10 cellular contexts compared by ENCODE assay signal in the genomic region with DNA sequence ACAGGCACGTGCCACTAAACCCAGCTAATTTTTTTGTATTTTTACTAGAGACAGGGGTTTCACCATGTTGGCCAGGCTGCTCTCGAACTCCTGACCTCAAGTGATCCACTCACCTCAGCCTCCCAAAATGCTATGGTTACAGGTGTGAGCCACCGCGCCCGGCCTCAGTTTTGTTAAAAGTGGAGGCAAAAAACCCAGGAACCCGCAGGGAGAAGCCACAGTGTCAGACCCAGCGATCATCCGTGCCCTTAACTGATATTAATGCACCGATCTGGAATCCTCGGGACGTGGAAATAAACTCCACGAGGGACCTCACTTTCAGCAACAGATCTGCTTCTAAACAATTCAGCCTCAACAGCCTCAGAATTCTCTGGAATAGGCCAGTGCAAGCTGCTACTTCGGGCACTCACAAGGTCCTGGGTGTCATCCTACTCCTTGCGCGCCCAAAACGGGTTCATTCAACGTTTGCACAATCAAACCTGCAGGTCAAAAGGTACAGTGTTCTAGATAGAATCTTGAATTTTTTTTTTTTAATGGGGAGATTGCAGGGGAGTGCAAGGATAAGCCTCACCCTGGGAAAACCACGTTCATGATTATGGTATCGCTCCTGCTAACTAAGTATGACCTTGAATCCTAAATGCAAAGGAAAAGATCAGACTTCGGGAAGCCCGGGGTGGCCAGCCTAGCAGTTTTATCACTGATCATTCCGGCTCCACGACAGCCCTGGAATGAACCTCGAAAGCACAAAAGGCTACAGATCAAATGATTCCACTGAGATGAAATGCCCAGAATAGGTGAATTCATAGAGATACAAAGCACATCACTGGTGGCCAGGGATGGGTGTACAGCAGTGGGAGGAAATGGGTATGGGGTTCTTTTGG. TPM values are rescaled to one million over a fixed set of nuclear protein-coding genes. Genes with fewer than 3 reads are reported as not detected.
A peak's percentile ranks its signal among the peaks of the same experiment; 100 is the strongest.
DNase-seq lines count a peak whose midpoint lies in the region; ATAC-seq and TF ChIP-seq lines count a peak whose summit lies in the region.
"Had no signal": no experiment of that assay in that cellular context is flagged by ENCODE, and none has a peak within 500 bp of the region (broad histone marks: within the 10 kb centered on the region; RNA-seq: fewer than 3 reads in every experiment).

No MANE protein-coding gene starts in this region.

- no peaks in the 10 kb centered on the region for H3K27me3 Mint-ChIP-seq in activated naive CD4-positive, alpha-beta T cell treated with anti-CD3 and anti-CD28 coated beads, Interleukin-2, amount 50 U/mL, for 24 hours
- H3K27me3 Mint-ChIP-seq in activated T-helper 17 cell treated with anti-CD3 and anti-CD28 coated beads, Interleukin-2, amount 50 U/mL, for 72 hours = no peaks in the 10 kb centered on the region
- no peaks in the 10 kb centered on the region for H3K27me3 Mint-ChIP-seq in memory B cell

- H3K36me3 ChIP-seq in upper lobe of right lung = peaks cover 19% of the 10 kb centered on the region

- TF ChIP-seq CTCF in upper lobe of right lung (IDR thresholded peaks at IDR 0.05) = no peak

- peaks cover 79% of the 10 kb centered on the region for H3K4me1 Mint-ChIP-seq in activated naive CD4-positive, alpha-beta T cell treated with anti-CD3 and anti-CD28 coated beads, Interleukin-2, amount 50 U/mL, for 24 hours
- H3K4me1 Mint-ChIP-seq in activated T-helper 17 cell treated with anti-CD3 and anti-CD28 coated beads, Interleukin-2, amount 50 U/mL, for 72 hours = peaks cover 34% of the 10 kb centered on the region
- H3K4me1 Mint-ChIP-seq in memory B cell = peaks cover 20% of the 10 kb centered on the region

- peaks cover 8% of the 10 kb centered on the region for H3K36me3 Mint-ChIP-seq in activated naive CD4-positive, alpha-beta T cell treated with anti-CD3 and anti-CD28 coated beads, Interleukin-2, amount 50 U/mL, for 24 hours
- peaks cover 54% of the 10 kb centered on the region for H3K36me3 Mint-ChIP-seq in activated T-helper 17 cell treated with anti-CD3 and anti-CD28 coated beads, Interleukin-2, amount 50 U/mL, for 72 hours (ENCODE audit: low read depth)
- H3K36me3 Mint-ChIP-seq in memory B cell = peaks cover 19% of the 10 kb centered on the region

- H3K4me3 ChIP-seq in upper lobe of right lung = no peak overlapping the region
- H3K4me3 ChIP-seq: SK-N-MC had no signal

- no peak overlapping the region for H3K27ac ChIP-seq in upper lobe of right lung
- H3K27ac ChIP-seq: SK-N-MC had no signal

- no peaks in the 10 kb centered on the region for H3K9me3 ChIP-seq in upper lobe of right lung

- no peak for ATAC-seq in activated T-helper 17 cell treated with anti-CD3 and anti-CD28 coated beads, Interleukin-2, amount 50 U/mL, for 72 hours (replicated peaks)
- ATAC-seq in memory B cell (ENCODE audit: low read depth) = no peak
- no peak for ATAC-seq in upper lobe of right lung

- intact Hi-C loops in upper lobe of right lung (cut with DNase I) = no loop called here

- peak overlapping the region; percentile 94 for H3K27ac Mint-ChIP-seq in activated naive CD4-positive, alpha-beta T cell treated with anti-CD3 and anti-CD28 coated beads, Interleukin-2, amount 50 U/mL, for 24 hours
- H3K27ac Mint-ChIP-seq in activated T-helper 17 cell treated with anti-CD3 and anti-CD28 coated beads, Interleukin-2, amount 50 U/mL, for 72 hours = no peak overlapping the region
- peak overlapping the region; percentile 72 for H3K27ac Mint-ChIP-seq in memory B cell

- no peak for DNase-seq in activated naive CD4-positive, alpha-beta T cell (lab: John Stamatoyannopoulos, UW)
- DNase-seq in memory B cell (ENCODE audit: low spot score in 2 of 2) (no peak), upper lobe of right lung (peak; percentile 36), NCI-H524 treated with DMSO at 0.1 percent for 48 hours (lab: John Stamatoyannopoulos, UW) (no peak), RPMI8226 (no peak), NCI-H524 (lab: John Stamatoyannopoulos, UW) (no peak)
- DNase-seq: activated CD8-positive, alpha-beta memory T cell treated with anti-CD3 and anti-CD28 coated beads, Interleukin-2, amount 50 U/mL, for 48 hours had no signal

- peak overlapping the region; percentile 19 for H3K4me3 Mint-ChIP-seq in activated naive CD4-positive, alpha-beta T cell treated with anti-CD3 and anti-CD28 coated beads, Interleukin-2, amount 50 U/mL, for 24 hours
- peak overlapping the region; percentile 54 for H3K4me3 Mint-ChIP-seq in activated T-helper 17 cell treated with anti-CD3 and anti-CD28 coated beads, Interleukin-2, amount 50 U/mL, for 72 hours
- H3K4me3 Mint-ChIP-seq in memory B cell = no peak overlapping the region

- no peaks in the 10 kb centered on the region for H3K9me3 Mint-ChIP-seq in activated naive CD4-positive, alpha-beta T cell treated with anti-CD3 and anti-CD28 coated beads, Interleukin-2, amount 50 U/mL, for 24 hours
- no peaks in the 10 kb centered on the region for H3K9me3 Mint-ChIP-seq in activated T-helper 17 cell treated with anti-CD3 and anti-CD28 coated beads, Interleukin-2, amount 50 U/mL, for 72 hours
- H3K9me3 Mint-ChIP-seq in memory B cell = no peaks in the 10 kb centered on the region

- H3K27me3 ChIP-seq in upper lobe of right lung = no peaks in the 10 kb centered on the region

- H3K4me1 ChIP-seq in upper lobe of right lung = peaks cover 33% of the 10 kb centered on the region

RNA-seq across cellular contexts. Expression of a gene that starts 22.4 kb away (rescaled TPM):
- total RNA-seq in activated T-helper 17 cell treated with anti-CD3 and anti-CD28 coated beads, Interleukin-2, amount 50 U/mL, for 72 hours = 10 to 100 TPM; 66.0 to 82.9 TPM
- 242 TPM for total RNA-seq in upper lobe of right lung
